Comparison of ENCODE assay signal across 8 cellular contexts in genomic region chr2:3377279-3377611, GRCh38. TPM values are rescaled to one million over a fixed set of nuclear protein-coding genes. Genes with fewer than 3 reads are reported as not detected.
A peak's percentile ranks its signal among the peaks of the same experiment; 100 is the strongest.
DNase-seq lines count a peak whose midpoint lies in the region; ATAC-seq and TF ChIP-seq lines count a peak whose summit lies in the region.

No MANE protein-coding gene starts in this region.

- intact Hi-C loops in CD4-positive, alpha-beta T cell (cut with DNase I, micrococcal nuclease), result loop anchor here in 1 of 2 experiments (2.0 to 5.0 kb wide), 3 partner anchors 180 to 760 kb away; partner anchors contain the start of gene RNASEH1
- intact Hi-C loops in Panc1 (cut with micrococcal nuclease; ENCODE audit: unreplicated experiment) (no loop called here), breast epithelium (cut with DNase I; ENCODE audit: low total_unique reads) (no loop called here)

- H3K4me3 Mint-ChIP-seq in CD4-positive, alpha-beta T cell, result peak overlapping the region; percentile 97

- H3K36me3 ChIP-seq in Panc1 (ENCODE audit: control insufficient read depth, insufficient read depth, low read length) (peaks cover 17% of the 10 kb centered on the region), breast epithelium (no peaks in the 10 kb centered on the region), stomach smooth muscle (ENCODE audit: control insufficient read depth in 2 of 2, insufficient read depth in 2 of 2, low read length in 2 of 2) (no peaks in the 10 kb centered on the region)

- H3K27me3 Mint-ChIP-seq in CD4-positive, alpha-beta T cell, result no peaks in the 10 kb centered on the region

- peak in 2 of 10 experiments; percentile 8 to 12 for DNase-seq in CD4-positive, alpha-beta T cell
- no peak for DNase-seq in Panc1 (ENCODE audit: low read depth, low spot score)
- DNase-seq in breast epithelium (ENCODE audit: low spot score in 2 of 2), result no peak
- peak; percentile 84 for DNase-seq in left kidney (ENCODE audit: low read depth, low spot score)
- no peak for DNase-seq in NCI-H2029 (lab: John Stamatoyannopoulos, UW)

- H3K4me1 Mint-ChIP-seq in CD4-positive, alpha-beta T cell (ENCODE audit: low read depth), result peaks cover 57% of the 10 kb centered on the region

- TF ChIP-seq POLR2A in breast epithelium (IDR thresholded peaks at IDR 0.05), result no peak

- H3K9me3 ChIP-seq in CD4-positive, alpha-beta T cell (ENCODE audit: control insufficient read depth, low read length), result no peaks in the 10 kb centered on the region
- H3K9me3 ChIP-seq in Panc1 (ENCODE audit: control insufficient read depth, insufficient read depth, low read depth, low read length) (no peaks in the 10 kb centered on the region), breast epithelium (no peaks in the 10 kb centered on the region), stomach smooth muscle (ENCODE audit: control insufficient read depth in 2 of 2, low read length in 2 of 2) (no peaks in the 10 kb centered on the region)

- TF ChIP-seq CTCF in CD4-positive, alpha-beta T cell (IDR thresholded peaks at IDR 0.05), result no peak
- TF ChIP-seq CTCF in Panc1 (IDR thresholded peaks at IDR 0.05) (no peak), breast epithelium (IDR thresholded peaks at IDR 0.05) (no peak)

- peak overlapping the region; percentile 85 for H3K27ac ChIP-seq in CD4-positive, alpha-beta T cell (ENCODE audit: low read depth, low read length)
- H3K27ac ChIP-seq in Panc1 (ENCODE audit: low read length) (peak overlapping the region; percentile 98), breast epithelium (peak overlapping the region; percentile 92 to 93), stomach smooth muscle (ENCODE audit: low read length) (no peak overlapping the region)

- POLR2A ChIA-PET in CD4-positive, alpha-beta T cell (lab: Charles Lee), result interaction anchor here (0.8 to 4.2 kb wide), 9 partner anchors 9 to 764 kb away, joined by 3 to 30 read pairs (median 4); partner anchors contain the start of genes ADI1 and RNASEH1
- POLR2A ChIA-PET in Panc1 (lab: Charles Lee), result no interaction called here

- TSS peak; percentile 80 for BruUV-seq in Panc1 (replicated peaks; lab: Mats Ljungman, UMichigan)

- ATAC-seq in CD4-positive, alpha-beta T cell (ENCODE audit: poor library complexity), result peak; percentile 1
- peak; percentile 11 for ATAC-seq in GM19043 (IDR thresholded peaks at IDR 0.05; ENCODE audit: low read depth, unreplicated experiment)
- ATAC-seq in HG03159 (IDR thresholded peaks at IDR 0.05; ENCODE audit: unreplicated experiment), result peak; percentile 27
- peak; percentile 47 for ATAC-seq in Panc1

- no peaks in the 10 kb centered on the region for H3K27me3 ChIP-seq in CD4-positive, alpha-beta T cell (ENCODE audit: control insufficient read depth, insufficient read depth, low read length)
- H3K27me3 ChIP-seq in Panc1 (ENCODE audit: control insufficient read depth, insufficient read depth, low read length) (no peaks in the 10 kb centered on the region), breast epithelium (no peaks in the 10 kb centered on the region), stomach smooth muscle (ENCODE audit: control insufficient read depth in 1 of 2, insufficient read depth in 2 of 2, low read length in 2 of 2) (no peaks in the 10 kb centered on the region)

- no peaks in the 10 kb centered on the region for H3K9me3 Mint-ChIP-seq in CD4-positive, alpha-beta T cell

- in situ Hi-C loops in Panc1 (cut with HindIII; ENCODE audit: low pct_unique_long_range_greater_than_20kb, low sequenced_read_pairs), result no loop called here

- CTCF ChIA-PET in CD4-positive, alpha-beta T cell (lab: Charles Lee), result no interaction called here
- CTCF ChIA-PET in Panc1 (lab: Charles Lee), result no interaction called here

- H3K27ac Mint-ChIP-seq in CD4-positive, alpha-beta T cell, result peak overlapping the region; percentile 98

- H3K4me3 ChIP-seq in Panc1 (ENCODE audit: low read depth in 2 of 2, low read length in 2 of 2), result peak overlapping the region; percentile 69 to 98
- peak overlapping the region; percentile 65 to 87 (median 77) for H3K4me3 ChIP-seq in breast epithelium
- peak overlapping the region; percentile 99 to 100 for H3K4me3 ChIP-seq in stomach smooth muscle (ENCODE audit: low read length in 2 of 2)

- H3K4me1 ChIP-seq in Panc1 (ENCODE audit: control insufficient read depth, insufficient read depth, low read length), result peaks cover 18% of the 10 kb centered on the region
- peaks cover 0 to 14% of the 10 kb centered on the region in 2 donors for H3K4me1 ChIP-seq in breast epithelium
- peaks cover 21% of the 10 kb centered on the region for H3K4me1 ChIP-seq in stomach smooth muscle (ENCODE audit: control insufficient read depth, insufficient read depth, low read length)

- H3K36me3 Mint-ChIP-seq in CD4-positive, alpha-beta T cell (ENCODE audit: low read depth), result peaks cover 44% of the 10 kb centered on the region

- peak overlapping the region; percentile 84 to 94 for H3K9ac ChIP-seq in stomach smooth muscle (ENCODE audit: low read length in 2 of 2)

RNA-seq across cellular contexts. Expression of gene EIPR1, which starts 0.4 kb away (rescaled TPM):
- total RNA-seq in CD4-positive, alpha-beta T cell, result 10 to 100 TPM; 11.0 to 12.4 TPM
- total RNA-seq in Panc1 (2021; ENCODE audit: unreplicated experiment) (26.7 TPM), breast epithelium (10 to 100 TPM; 12.8 to 31.0 (median 23.3) TPM)
- polyA plus RNA-seq in Panc1 (2012; ENCODE audit: insufficient read length), result 52.3 TPM

RNA-seq across cellular contexts. Expression of gene TRAPPC12, which starts 2.2 kb away (rescaled TPM):
- 10 to 100 TPM; 49.8 to 64.0 TPM for total RNA-seq in CD4-positive, alpha-beta T cell
- 78.7 TPM for total RNA-seq in Panc1 (2021; ENCODE audit: unreplicated experiment)
- polyA plus RNA-seq in Panc1 (2012; ENCODE audit: insufficient read length), result 78.6 TPM
- total RNA-seq in breast epithelium, result 10 to 100 TPM; 52.5 to 89.6 (median 69.2) TPM
